In genomic region chr6:133956413-133957049, GRCh38 we compare ENCODE assay signal across 24 cellular contexts. TPM values are rescaled to one million over a fixed set of nuclear protein-coding genes. Genes with fewer than 3 reads are reported as not detected.
DNase-seq lines count a peak whose midpoint lies in the region; ATAC-seq and TF ChIP-seq lines count a peak whose summit lies in the region.
"Had no signal": no experiment of that assay in that cellular context is flagged by ENCODE, and none has a peak within 500 bp of the region (broad histone marks: within the 10 kb centered on the region; RNA-seq: fewer than 3 reads in every experiment).

No MANE protein-coding gene starts in this region.

- H3K4me2 ChIP-seq in Karpas-422 (ENCODE audit: low read depth, low read length, poor library complexity, severe bottlenecking): peak overlapping the region; percentile 83
- peak overlapping the region; percentile 79 for H3K4me2 ChIP-seq in OCI-LY7 (ENCODE audit: low read length)
- H3K4me2 ChIP-seq: A549 had no signal

- H3K27ac ChIP-seq in Karpas-422 (ENCODE audit: low read length) (peak overlapping the region; percentile 65), OCI-LY7 (ENCODE audit: low read depth, low read length, poor library complexity, severe bottlenecking) (no peak overlapping the region)
- H3K27ac ChIP-seq: A549, gastrocnemius medialis, neutrophil, thyroid gland, VCaP had no signal

- POLR2A ChIA-PET in OCI-LY7 (lab: Charles Lee): interaction anchor here (0.6 to 5.8 kb wide), 3 partner anchors 11 to 141 kb away, joined by 4 to 57 read pairs (median 7); no protein-coding TSS in a partner anchor

- DNase-seq in NCI-H1436 (lab: John Stamatoyannopoulos, UW) (peak; percentile 20), NCI-H1436 treated with DMSO at 0.1 percent for 48 hours (lab: John Stamatoyannopoulos, UW) (no peak), Karpas-422 (no peak), OCI-LY7 (ENCODE audit: low spot score) (no peak), naive B cell (no peak), NCI-H2029 (lab: John Stamatoyannopoulos, UW) (no peak)
- DNase-seq in activated CD8-positive, alpha-beta memory T cell treated with anti-CD3 and anti-CD28 coated beads, Interleukin-2, amount 50 U/mL, for 4 hours: no peak
- DNase-seq in activated CD4-positive, CD25-positive, alpha-beta regulatory T cell treated with anti-CD3 and anti-CD28 coated beads, Interleukin-2, amount 50 U/mL, for 72 hours: no peak
- DNase-seq: activated CD8-positive, alpha-beta T cell treated with anti-CD3 and anti-CD28 coated beads, Interleukin-2, amount 10 ng/mL, durations not matched to agents 7 days and 5 days; C1 segment of cervical spinal cord; gastrocnemius medialis; H7; left colon; MG63; NCI-H2171; Right ventricle myocardium superior; T-helper 1 cell; thyroid gland had no signal

- no peaks in the 10 kb centered on the region for H3K9me3 ChIP-seq in Karpas-422 (ENCODE audit: low read length)
- no peaks in the 10 kb centered on the region for H3K9me3 ChIP-seq in OCI-LY7 (ENCODE audit: low read length)
- H3K9me3 ChIP-seq: A549, gastrocnemius medialis, MG63, neutrophil, thyroid gland had no signal

- no peaks in the 10 kb centered on the region for H3K27me3 Mint-ChIP-seq in naive B cell

- intact Hi-C loops in OCI-LY7 (cut with micrococcal nuclease; ENCODE audit: unreplicated experiment): loop anchor here (10.0 kb wide), 2 partner anchors 1142 to 1538 kb away; partner anchors contain the start of genes AHI1 and RPS12

- H4K20me1 ChIP-seq in Karpas-422 (ENCODE audit: insufficient read depth, low read depth, low read length) (peaks cover 41% of the 10 kb centered on the region; the same call in 1 of the 2 replicates), OCI-LY7 (ENCODE audit: insufficient read depth, low read length) (peaks cover 45% of the 10 kb centered on the region)

- no peaks in the 10 kb centered on the region for H3K36me3 ChIP-seq in Karpas-422 (ENCODE audit: insufficient read depth, low read length)
- H3K36me3 ChIP-seq in OCI-LY7 (ENCODE audit: insufficient read depth, low read length): peaks cover 15% of the 10 kb centered on the region; the same call in 1 of the 2 replicates
- H3K36me3 ChIP-seq: gastrocnemius medialis, MG63, neutrophil, thyroid gland had no signal

- H3K4me3 Mint-ChIP-seq in naive B cell: peak overlapping the region in 2 of 8 donors; percentile 1 to 79
- H3K4me3 Mint-ChIP-seq: activated CD8-positive, alpha-beta T cell treated with anti-CD3 and anti-CD28 coated beads, Interleukin-2, amount 10 ng/mL, durations not matched to agents 7 days and 5 days; activated T-helper 1 cell treated with anti-CD3 and anti-CD28 coated beads, Interleukin-12 subunit alpha, Interleukin-12 subunit beta, Interleukin-2, Interleukin-4 antibody, amounts not matched to agents 30 ng/mL and 10 ng/mL and 1 ng/mL, durations not matched to agents 14 hours and 24 hours and 36 hours; dendritic cell treated with granulocyte-macrophage colony-stimulating factor and Interleukin-4, amounts not matched to agents 40 ng/mL and 50 ng/mL, for 4 days; mesothelial cell of epicardium had no signal

- CTCF ChIA-PET in OCI-LY7 (lab: Charles Lee; ENCODE audit: unreplicated experiment): no interaction called here

- H2AFZ ChIP-seq in Karpas-422 (ENCODE audit: low read length) (no peak overlapping the region), OCI-LY7 (ENCODE audit: low read length) (no peak overlapping the region)

- no peaks in the 10 kb centered on the region for H3K9me3 Mint-ChIP-seq in naive B cell
- H3K9me3 Mint-ChIP-seq: activated T-helper 1 cell treated with anti-CD3 and anti-CD28 coated beads, Interleukin-12 subunit alpha, Interleukin-12 subunit beta, Interleukin-2, Interleukin-4 antibody, amounts not matched to agents 30 ng/mL and 10 ng/mL and 1 ng/mL, durations not matched to agents 14 hours and 24 hours and 36 hours; dendritic cell treated with granulocyte-macrophage colony-stimulating factor and Interleukin-4, amounts not matched to agents 40 ng/mL and 50 ng/mL, for 4 days; mesothelial cell of epicardium had no signal

- H3K36me3 Mint-ChIP-seq in naive B cell: no peaks in the 10 kb centered on the region

- peaks cover 58 to 74% (median 68%) of the 10 kb centered on the region in 3 donors for H3K4me1 Mint-ChIP-seq in naive B cell

- H3K9me2 ChIP-seq in Karpas-422 (replicated peaks; ENCODE audit: insufficient read depth, low read length) (no peaks in the 10 kb centered on the region), OCI-LY7 (ENCODE audit: insufficient read depth, low read length) (no peaks in the 10 kb centered on the region)

- no TSS peak for BruUV-seq in OCI-LY7 (replicated peaks; lab: Mats Ljungman, UMichigan)

- no peaks in the 10 kb centered on the region for H3K27me3 ChIP-seq in Karpas-422 (ENCODE audit: low read length)
- H3K27me3 ChIP-seq: gastrocnemius medialis, MG63, thyroid gland had no signal

- H3K27ac Mint-ChIP-seq in naive B cell: peak overlapping the region in 5 of 6 donors; percentile 18 to 82 (median 64)
- H3K27ac Mint-ChIP-seq: activated CD8-positive, alpha-beta T cell treated with anti-CD3 and anti-CD28 coated beads, Interleukin-2, amount 10 ng/mL, durations not matched to agents 7 days and 5 days; activated T-helper 1 cell treated with anti-CD3 and anti-CD28 coated beads, Interleukin-12 subunit alpha, Interleukin-12 subunit beta, Interleukin-2, Interleukin-4 antibody, amounts not matched to agents 30 ng/mL and 10 ng/mL and 1 ng/mL, durations not matched to agents 14 hours and 24 hours and 36 hours; dendritic cell treated with granulocyte-macrophage colony-stimulating factor and Interleukin-4, amounts not matched to agents 40 ng/mL and 50 ng/mL, for 4 days; mesothelial cell of epicardium had no signal

- peaks cover 85% of the 10 kb centered on the region for H3K79me2 ChIP-seq in Karpas-422 (ENCODE audit: low read length)
- peaks cover 84% of the 10 kb centered on the region for H3K79me2 ChIP-seq in OCI-LY7 (ENCODE audit: insufficient read depth, low read depth, low read length)

- peaks cover 51% of the 10 kb centered on the region for H3K4me1 ChIP-seq in Karpas-422 (ENCODE audit: low read length)
- peaks cover 41% of the 10 kb centered on the region for H3K4me1 ChIP-seq in OCI-LY7 (ENCODE audit: insufficient read depth, low read length, poor library complexity, severe bottlenecking)

- TF ChIP-seq CTCF in OCI-LY7 (conservative IDR thresholded peaks at IDR 0.05; ENCODE audit: low read length): no peak

- peak overlapping the region; percentile 86 for H3K9ac ChIP-seq in Karpas-422 (ENCODE audit: low read length)

- H3K4me3 ChIP-seq in Karpas-422 (ENCODE audit: low read length): peak overlapping the region; percentile 89
- H3K4me3 ChIP-seq in OCI-LY7 (ENCODE audit: low read depth, low read length, poor library complexity, severe bottlenecking): peak overlapping the region; percentile 99
- H3K4me3 ChIP-seq: A549, gastrocnemius medialis, MG63, thyroid gland had no signal

- ATAC-seq in naive B cell (ENCODE audit: low read depth in 2 of 2): no peak
- ATAC-seq: A549; activated CD8-positive, alpha-beta T cell treated with anti-CD3 and anti-CD28 coated beads, Interleukin-2, amount 10 ng/mL, durations not matched to agents 7 days and 5 days; gastrocnemius medialis; left colon had no signal

RNA-seq across cellular contexts. Expression of gene TBPL1, which starts 3.5 kb away (rescaled TPM):
- total RNA-seq in Karpas-422 (2014; rRNA removed; shearing (Covaris generic); ENCODE audit: low replicate concordance): 45.6 and 161 TPM in 2 replicates
- 25.9 and 27.8 TPM in 2 replicates for total RNA-seq in OCI-LY7 (2014; rRNA removed; shearing (Covaris generic))
- total RNA-seq in OCI-LY7 (2022): 47.7 and 50.0 TPM in 2 replicates
- polyA plus RNA-seq in naive B cell (ENCODE audit: low read depth in 6 of 6): 100 to 1,000 TPM in 1 of 6 donors, 10 to 100 TPM in 5; 64.4 to 100 (median 76.7) TPM
